ENCODE assay signal across 34 cellular contexts in the genomic region with DNA sequence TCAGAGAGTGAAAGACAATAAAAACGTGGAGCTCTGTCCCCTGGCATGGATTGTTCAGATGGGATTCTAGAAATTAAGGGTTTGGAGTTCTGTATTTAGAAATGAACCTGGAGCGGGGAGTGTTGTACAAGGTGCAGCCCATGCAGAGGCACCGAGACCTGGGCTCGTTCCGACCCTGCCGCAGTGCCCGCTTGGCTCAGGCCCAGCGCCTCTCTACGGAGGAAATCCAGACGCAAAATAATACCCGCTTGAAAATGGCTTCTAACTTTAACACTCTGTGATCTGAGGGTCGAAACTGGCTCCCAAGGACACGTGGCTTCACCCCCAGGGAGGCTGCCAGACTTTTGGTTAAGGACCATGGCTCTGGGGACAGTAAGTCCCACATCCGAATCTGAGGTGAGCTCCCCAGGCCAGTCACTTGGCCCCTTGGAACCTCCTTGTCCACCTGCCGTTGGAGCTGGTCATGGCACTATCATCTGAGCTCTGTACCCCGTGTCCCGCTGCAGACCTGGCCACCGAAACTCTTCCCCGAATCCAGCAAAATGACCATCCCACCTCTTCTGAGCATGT.
DNase-seq lines count a peak whose midpoint lies in the region; TF ChIP-seq lines count a peak whose summit lies in the region.
"Had no signal": no experiment of that assay in that cellular context is flagged by ENCODE, and none has a peak within 500 bp of the region (broad histone marks: within the 10 kb centered on the region; RNA-seq: fewer than 3 reads in every experiment).

No MANE protein-coding gene starts in this region.

- no peak overlapping the region for H2AFZ ChIP-seq in osteoblast (ENCODE audit: low read length)
- H2AFZ ChIP-seq: GM23248, parathyroid adenoma had no signal

- peak overlapping the region; percentile 43 for H3K4me3 Mint-ChIP-seq in endothelial cell (ENCODE audit: unreplicated experiment)
- H3K4me3 Mint-ChIP-seq: activated CD4-positive, alpha-beta T cell treated with anti-CD3 and anti-CD28 coated beads for 36 hours; activated CD8-positive, alpha-beta T cell treated with anti-CD3 and anti-CD28 coated beads for 36 hours; activated naive CD4-positive, alpha-beta T cell treated with anti-CD3 and anti-CD28 coated beads, Interleukin-2, amount 10 ng/mL, durations not matched to agents 7 days and 5 days; mesothelial cell of epicardium; nephron had no signal

- no peak overlapping the region for H3K4me2 ChIP-seq in osteoblast (ENCODE audit: insufficient read depth, low read length)
- H3K4me2 ChIP-seq: smooth muscle cell had no signal

- H3K4me1 ChIP-seq in osteoblast (ENCODE audit: insufficient read depth, low read length) = peaks cover 29% of the 10 kb centered on the region
- peaks cover 0 to 53% (median 36%) of the 10 kb centered on the region in 4 donors for H3K4me1 ChIP-seq in tibial artery
- H3K4me1 ChIP-seq: parathyroid adenoma, SJSA1 had no signal

- H3K27ac ChIP-seq in VCaP (peak overlapping the region; percentile 90), osteoblast (ENCODE audit: low read depth, low read length) (peak overlapping the region; percentile 16), tibial artery (peak overlapping the region; percentile 85 to 87)
- H3K27ac ChIP-seq: foreskin keratinocyte, GM23248, parathyroid adenoma, RWPE1, SJSA1 had no signal

- no peaks in the 10 kb centered on the region for H4K20me1 ChIP-seq in osteoblast (ENCODE audit: insufficient read depth, low read length)

- H3K36me3 Mint-ChIP-seq in endothelial cell (ENCODE audit: low read depth, unreplicated experiment) = peaks cover 76% of the 10 kb centered on the region
- H3K36me3 Mint-ChIP-seq: activated naive CD4-positive, alpha-beta T cell treated with anti-CD3 and anti-CD28 coated beads, Interleukin-2, amount 10 ng/mL, durations not matched to agents 7 days and 5 days had no signal

- intact Hi-C loops in tibial artery (cut with DNase I; ENCODE audit: low total_unique reads) = no loop called here

- TF ChIP-seq CTCF in VCaP (conservative IDR thresholded peaks at IDR 0.05) = no peak
- TF ChIP-seq CTCF in endothelial cell (IDR thresholded peaks at IDR 0.05; ENCODE audit: unreplicated experiment) = no peak
- TF ChIP-seq CTCF in osteoblast (IDR thresholded peaks at IDR 0.05; ENCODE audit: extremely low read depth, low read depth, low read length) = no peak
- no peak for TF ChIP-seq CTCF in tibial artery (IDR thresholded peaks at IDR 0.05)

- H3K9me3 Mint-ChIP-seq in endothelial cell (ENCODE audit: unreplicated experiment) = no peaks in the 10 kb centered on the region
- H3K9me3 Mint-ChIP-seq: activated CD8-positive, alpha-beta T cell treated with anti-CD3 and anti-CD28 coated beads for 36 hours; activated naive CD4-positive, alpha-beta T cell treated with anti-CD3 and anti-CD28 coated beads, Interleukin-2, amount 10 ng/mL, durations not matched to agents 7 days and 5 days; mesothelial cell of epicardium had no signal

- no peaks in the 10 kb centered on the region for H3K9me3 ChIP-seq in osteoblast (ENCODE audit: low read depth, low read length)
- no peaks in the 10 kb centered on the region for H3K9me3 ChIP-seq in tibial artery
- H3K9me3 ChIP-seq: heart right ventricle, right atrium auricular region, SJSA1, transverse colon had no signal

- peaks cover 22% of the 10 kb centered on the region for H3K4me1 Mint-ChIP-seq in endothelial cell (ENCODE audit: unreplicated experiment)
- H3K4me1 Mint-ChIP-seq: activated CD4-positive, alpha-beta T cell treated with anti-CD3 and anti-CD28 coated beads for 36 hours; activated naive CD4-positive, alpha-beta T cell treated with anti-CD3 and anti-CD28 coated beads, Interleukin-2, amount 10 ng/mL, durations not matched to agents 7 days and 5 days; mesothelial cell of epicardium; nephron had no signal

- DNase-seq in endothelial cell (ENCODE audit: low spot score) (no peak), osteoblast (ENCODE audit: insufficient read length, low spot score, missing footprints) (no peak), tibial artery (no peak), ureter (ENCODE audit: low spot score) (no peak), HUDEP-2 (lab: John Stamatoyannopoulos, UW; ENCODE audit: unreplicated experiment in 76 of 76) (no peak), mucosa of gallbladder (ENCODE audit: low spot score) (no peak)
- DNase-seq: activated CD4-positive, alpha-beta T cell treated with anti-CD3 and anti-CD28 coated beads for 36 hours; activated CD8-positive, alpha-beta memory T cell treated with anti-CD3 and anti-CD28 coated beads, Interleukin-2, amount 50 U/mL, for 48 hours; activated CD8-positive, alpha-beta T cell treated with anti-CD3 and anti-CD28 coated beads for 36 hours; activated naive CD4-positive, alpha-beta T cell treated with anti-CD3 and anti-CD28 coated beads, Interleukin-2, amount 10 ng/mL, durations not matched to agents 7 days and 5 days; amniotic stem cell; C1 segment of cervical spinal cord; COR-L47; DMS79 treated with DMSO at 0.1 percent for 48 hours; effector CD8-positive, alpha-beta T cell; foreskin keratinocyte; GDM1; GM23248; kidney; NCI-H1105; NCI-H187 treated with DMSO at 0.1 percent for 48 hours; NCI-H2171; stimulated activated naive CD8-positive, alpha-beta T cell treated with anti-CD3 and anti-CD28 coated beads, Interleukin-15, Interleukin-2, amounts not matched to agents 100 U/mL and 50 U/mL, for 24 hours; T-helper 9 cell had no signal

- no peaks in the 10 kb centered on the region for H3K27me3 ChIP-seq in osteoblast (ENCODE audit: insufficient read depth, low read length)
- no peaks in the 10 kb centered on the region for H3K27me3 ChIP-seq in tibial artery
- H3K27me3 ChIP-seq: foreskin keratinocyte, heart right ventricle, right atrium auricular region, SJSA1, transverse colon had no signal

- no peak overlapping the region for H3K27ac Mint-ChIP-seq in endothelial cell (ENCODE audit: unreplicated experiment)
- H3K27ac Mint-ChIP-seq: activated CD4-positive, alpha-beta T cell treated with anti-CD3 and anti-CD28 coated beads for 36 hours; activated CD8-positive, alpha-beta T cell treated with anti-CD3 and anti-CD28 coated beads for 36 hours; activated naive CD4-positive, alpha-beta T cell treated with anti-CD3 and anti-CD28 coated beads, Interleukin-2, amount 10 ng/mL, durations not matched to agents 7 days and 5 days; mesothelial cell of epicardium; nephron had no signal

- peaks cover 4% of the 10 kb centered on the region for H3K27me3 Mint-ChIP-seq in endothelial cell (ENCODE audit: unreplicated experiment)

- H3K4me3 ChIP-seq in osteoblast (ENCODE audit: insufficient read depth, low read length) = no peak overlapping the region
- H3K4me3 ChIP-seq in tibial artery = peak overlapping the region; percentile 25 to 29
- H3K4me3 ChIP-seq: GM23248, right atrium auricular region, SJSA1, smooth muscle cell, transverse colon had no signal

- no peaks in the 10 kb centered on the region for H3K79me2 ChIP-seq in osteoblast (ENCODE audit: insufficient read depth, low read length)
- H3K79me2 ChIP-seq: parathyroid adenoma had no signal

- H3K36me3 ChIP-seq in osteoblast (ENCODE audit: insufficient read depth, low read length) = peaks cover 20% of the 10 kb centered on the region
- peaks cover 29 to 65% (median 60%) of the 10 kb centered on the region in 3 donors for H3K36me3 ChIP-seq in tibial artery
- H3K36me3 ChIP-seq: SJSA1 had no signal

Comparison
In these comparisons a context has a peak if more than half of its experiments do, and no peak if none do; other contexts are left out.
1. H3K27ac ChIP-seq: peak in every context shown above with its lines; median percentile 90 in VCaP; 86 in tibial artery; 16 in osteoblast.